ENCODE assay signal across 24 cellular contexts in genomic region chr17:75207760-75208159, GRCh38. TPM values are rescaled to one million over a fixed set of nuclear protein-coding genes. Genes with fewer than 3 reads are reported as not detected.
DNase-seq lines count a peak whose midpoint lies in the region; ATAC-seq, FAIRE-seq and TF ChIP-seq lines count a peak whose summit lies in the region.
"Had no signal": no experiment of that assay in that cellular context is flagged by ENCODE, and none has a peak within 500 bp of the region (broad histone marks: within the 10 kb centered on the region; RNA-seq: fewer than 3 reads in every experiment).

No MANE protein-coding gene starts in this region.

- peaks cover 14% of the 10 kb centered on the region for H3K36me3 Mint-ChIP-seq in T-cell
- H3K36me3 Mint-ChIP-seq: natural killer cell had no signal

- H3K9me3 Mint-ChIP-seq in T-cell, result no peaks in the 10 kb centered on the region
- H3K9me3 Mint-ChIP-seq: natural killer cell had no signal

- 0 out of 2 replicates have a peak, but pooled peaks cover 19% of the 10 kb centered on the region for H4K20me1 ChIP-seq in BLaER1

- no peaks in the 10 kb centered on the region for H3K27me3 Mint-ChIP-seq in T-cell
- H3K27me3 Mint-ChIP-seq: progenitor cell of endocrine pancreas had no signal

- H3K4me3 ChIP-seq in A549 (no peak overlapping the region), BLaER1 (no peak overlapping the region), liver (ENCODE audit: low read depth in 1 of 3, low read length in 3 of 3) (no peak overlapping the region)
- H3K4me3 ChIP-seq: colonic mucosa, upper lobe of left lung had no signal

- CTCF ChIA-PET in A549 (lab: Yijun Ruan, JAX), result interaction anchor here (0.7 to 23.8 kb wide), 11 partner anchors 17 to 294 kb away, joined by 3 to 543 read pairs (median 4); partner anchors contain the start of genes ARMC7, NT5C and SUMO2
- CTCF ChIA-PET in T-cell (lab: Charles Lee), result interaction anchor here in 1 of 2 donors (0.7 kb wide), 1 partner anchor 623 kb away, joined by 4 read pairs; no protein-coding TSS in a partner anchor

- no peak for TF ChIP-seq RAD21 in A549 (conservative IDR thresholded peaks at IDR 0.05 in 1 of 2, IDR thresholded peaks at IDR 0.05 in 1 of 2)
- TF ChIP-seq RAD21 in liver (IDR thresholded peaks at IDR 0.05), result no peak

- H3K27ac ChIP-seq in A549 (no peak overlapping the region), BLaER1 (no peak overlapping the region), liver (ENCODE audit: low read depth in 1 of 2, low read length in 2 of 2) (peak overlapping the region in 1 of 2 donors; percentile 7)
- H3K27ac ChIP-seq: brain microvascular endothelial cell, colonic mucosa, stomach, upper lobe of left lung had no signal

- ATAC-seq in A549 (no peak), T-cell (replicated peaks in 1 of 4) (no peak), GM19455 (IDR thresholded peaks at IDR 0.05; ENCODE audit: unreplicated experiment) (no peak), GM21825 (IDR thresholded peaks at IDR 0.05; ENCODE audit: unreplicated experiment) (no peak)
- ATAC-seq: natural killer cell had no signal

- peaks cover 19 to 33% (median 25%) of the 10 kb centered on the region in 3 donors for H3K4me1 Mint-ChIP-seq in T-cell

- H3K4me1 ChIP-seq in A549 (peaks cover 19% of the 10 kb centered on the region; the same call in 2 of the 3 replicates), BLaER1 (peaks cover 30% of the 10 kb centered on the region), liver (ENCODE audit: control insufficient read depth in 4 of 4, insufficient read depth in 4 of 4, low read length in 3 of 4) (peaks cover 8 to 30% (median 19%) of the 10 kb centered on the region in 4 donors)

- POLR2A ChIA-PET in A549 (lab: Yijun Ruan, JAX), result interaction anchor here (0.7 kb wide), 1 partner anchor 253 kb away, joined by 3 read pairs; no protein-coding TSS in a partner anchor
- POLR2A ChIA-PET in T-cell (lab: Charles Lee), result no interaction called here

- TF ChIP-seq CTCF in A549 (IDR thresholded peaks at IDR 0.05) (no peak), liver (IDR thresholded peaks at IDR 0.05; ENCODE audit: low read depth, low read length, missing input control) (no peak), GM20000 (IDR thresholded peaks at IDR 0.05; ENCODE audit: extremely low read depth, missing control alignments) (no peak)

- no peak for TF ChIP-seq POLR2A in A549 (IDR thresholded peaks at IDR 0.05; ENCODE audit: low read length)

- H3K9me3 ChIP-seq in A549, result no peaks in the 10 kb centered on the region
- no peaks in the 10 kb centered on the region for H3K9me3 ChIP-seq in BLaER1
- H3K9me3 ChIP-seq in liver (ENCODE audit: control insufficient read depth in 4 of 4, low read length in 3 of 4), result no peaks in the 10 kb centered on the region
- H3K9me3 ChIP-seq: colonic mucosa, HAP-1, MG63, stomach, upper lobe of left lung had no signal

- H3K4me2 ChIP-seq in A549 (peak overlapping the region; percentile 84; the same call in 2 of the 3 replicates), BLaER1 (0 out of 2 replicates have a peak overlapping the region, but pooled peaks have one; percentile 97)

- WGBS in A549 (ENCODE audit: missing lambda C conversion rate), result 86% methylated on average over 12 of the region's 12 CpGs
- WGBS in liver, result 53% methylated on average over 12 of the region's 12 CpGs

- no peak for FAIRE-seq in A549 (lab: Jason Lieb, UNC)
- FAIRE-seq: D721Med, G401.6 had no signal

- DNase-seq in A549 (ENCODE audit: low read depth in 1 of 2, low spot score in 1 of 2) (no peak), T-cell (no peak), GM20000 (ENCODE audit: low spot score) (no peak)
- DNase-seq: activated CD8-positive, alpha-beta memory T cell treated with anti-CD3 and anti-CD28 coated beads, Interleukin-2, amount 50 U/mL, for 4 hours; AML-193; brain microvascular endothelial cell; colonic mucosa; MG63; natural killer cell; NCI-H2171 treated with DMSO at 0.1 percent for 48 hours; NCI-H748 treated with DMSO at 0.1 percent for 48 hours; OCI-M1; SHP77; stimulated activated CD4-positive, alpha-beta T cell treated with anti-CD3 and anti-CD28 coated beads, Interleukin-1b, Interleukin-23, amount 100 ng/mL, for 48 hours; stomach; upper lobe of left lung had no signal

- no peak for TF ChIP-seq EP300 in A549 (IDR thresholded peaks at IDR 0.05)

- peaks cover 50% of the 10 kb centered on the region for H3K36me3 ChIP-seq in BLaER1
- peaks cover 10 to 23% (median 19%) of the 10 kb centered on the region in 4 donors for H3K36me3 ChIP-seq in liver (ENCODE audit: control insufficient read depth in 4 of 4, insufficient read depth in 3 of 4, low read depth in 1 of 4, low read length in 3 of 4)
- H3K36me3 ChIP-seq: colonic mucosa had no signal

- H3K27ac Mint-ChIP-seq in T-cell, result no peak overlapping the region
- H3K27ac Mint-ChIP-seq: natural killer cell had no signal

- H3K27me3 ChIP-seq in BLaER1 (no peaks in the 10 kb centered on the region), liver (ENCODE audit: control insufficient read depth in 4 of 4, insufficient read depth in 4 of 4, low read length in 3 of 4) (no peaks in the 10 kb centered on the region)
- H3K27me3 ChIP-seq: brain microvascular endothelial cell, colonic mucosa, MG63, stomach, upper lobe of left lung had no signal

- peak overlapping the region; percentile 23 to 94 (median 48) for H3K4me3 Mint-ChIP-seq in T-cell

- H3K9ac ChIP-seq in BLaER1, result peak overlapping the region; percentile 98; the same call in 1 of the 2 replicates
- H3K9ac ChIP-seq in liver (ENCODE audit: low read depth in 1 of 2, low read length in 2 of 2), result no peak overlapping the region

TF ChIP-seq in A549, 52 proteins besides CTCF, POLR2A, EP300 and RAD21 (continues in another document):
- TF ChIP-seq CEBPB (IDR thresholded peaks at IDR 0.05) (0 out of 4 replicates have a peak, but pooled peaks of 1 of the 2 experiments have one; percentile 35), KDM5A (IDR thresholded peaks at IDR 0.05) (no peak)

TF ChIP-seq in liver, 16 proteins besides CTCF, POLR2A, EP300 and RAD21 (continues in another document):
- TF ChIP-seq RXRA (IDR thresholded peaks at IDR 0.05), result peak; percentile 78 to 91
- TF ChIP-seq TAF1 (conservative IDR thresholded peaks at IDR 0.05), result no peak
- TF ChIP-seq EGR1 (IDR thresholded peaks at IDR 0.05; ENCODE audit: low read depth in 2 of 2), result no peak

RNA-seq across cellular contexts. Expression of gene NUP85, which starts 2.3 kb away (rescaled TPM):
- polyA plus RNA-seq in A549 (2011; rRNA removed) (110 and 124 TPM in 2 replicates), A549 (2017; fragmentation: RNase III; extraction: RNeasy Plus Mini Kit Qiagen cat#74134 plus additional on column Dnase treatment) (83.4 to 87.1 TPM (median 84.1 TPM) in 3 replicates), liver (10 to 100 TPM; 15.2 to 31.2 TPM)
- polyA plus RNA-seq in A549 (2012; cell fraction: cytosol; rRNA removed), result 203 and 209 TPM in 2 replicates
- polyA plus RNA-seq in A549 (2012; cell fraction: nucleus; rRNA removed), result 485 and 663 TPM in 2 replicates
- polyA minus RNA-seq in A549 (2011; rRNA and poly(A)+ RNA removed), result 109 and 125 TPM in 2 replicates
- total RNA-seq in T-cell (100 to 1,000 TPM in 3 of 5 donors, 10 to 100 TPM in 2; 56.2 to 128 (median 106) TPM), liver (10 to 100 TPM; 27.9 to 36.3 TPM)

RNA-seq across cellular contexts. Expression of gene SUMO2, which starts 25.0 kb away (rescaled TPM):
- polyA plus RNA-seq in A549 (2011; rRNA removed) (400 and 545 TPM in 2 replicates), A549 (2017; fragmentation: RNase III; extraction: RNeasy Plus Mini Kit Qiagen cat#74134 plus additional on column Dnase treatment) (452 to 573 TPM (median 525 TPM) in 3 replicates), liver (100 to 1,000 TPM in 1 of 2 donors, 10 to 100 TPM in 1; 22.0 to 160 TPM)
- 90.1 and 91.1 TPM in 2 replicates for polyA plus RNA-seq in A549 (2012; cell fraction: cytosol; rRNA removed)
- 21.1 and 34.7 TPM in 2 replicates for polyA plus RNA-seq in A549 (2012; cell fraction: nucleus; rRNA removed)
- 119 and 127 TPM in 2 replicates for polyA minus RNA-seq in A549 (2011; rRNA and poly(A)+ RNA removed)
- total RNA-seq in T-cell (100 to 1,000 TPM; 239 to 284 (median 269) TPM), liver (10 to 100 TPM; 20.9 to 79.0 TPM)

RNA-seq across cellular contexts. Expression of gene JPT1, which starts 53.4 kb away (rescaled TPM):
- polyA plus RNA-seq in A549 (2011; rRNA removed) (141 and 196 TPM in 2 replicates), A549 (2017; fragmentation: RNase III; extraction: RNeasy Plus Mini Kit Qiagen cat#74134 plus additional on column Dnase treatment) (623 to 739 TPM (median 629 TPM) in 3 replicates), liver (10 to 100 TPM; 41.1 to 46.8 TPM)
- 483 and 502 TPM in 2 replicates for polyA plus RNA-seq in A549 (2012; cell fraction: cytosol; rRNA removed)
- polyA plus RNA-seq in A549 (2012; cell fraction: nucleus; rRNA removed), result 360 and 387 TPM in 2 replicates
- polyA minus RNA-seq in A549 (2011; rRNA and poly(A)+ RNA removed), result 49.1 and 91.6 TPM in 2 replicates
- total RNA-seq in T-cell (10 to 100 TPM; 28.3 to 55.8 (median 45.4) TPM), liver (10 to 100 TPM; 20.5 to 47.8 TPM)

RNA-seq across cellular contexts. Expression of gene GGA3, which starts 53.6 kb away (rescaled TPM):
- polyA plus RNA-seq in A549 (2011; rRNA removed) (40.9 and 43.6 TPM in 2 replicates), A549 (2017; fragmentation: RNase III; extraction: RNeasy Plus Mini Kit Qiagen cat#74134 plus additional on column Dnase treatment) (34.5 to 42.8 TPM (median 35.8 TPM) in 3 replicates), liver (1 to 10 TPM; 4.6 to 9.5 TPM)
- polyA plus RNA-seq in A549 (2012; cell fraction: cytosol; rRNA removed), result 33.7 and 38.1 TPM in 2 replicates
- polyA plus RNA-seq in A549 (2012; cell fraction: nucleus; rRNA removed), result 183 and 227 TPM in 2 replicates
- 66.4 and 91.5 TPM in 2 replicates for polyA minus RNA-seq in A549 (2011; rRNA and poly(A)+ RNA removed)
- total RNA-seq in T-cell (100 to 1,000 TPM in 3 of 5 donors, 10 to 100 TPM in 2; 78.1 to 118 (median 102) TPM), liver (10 to 100 TPM in 1 of 2 donors, 1 to 10 TPM in 1; 8.8 to 17.3 TPM)

RNA-seq across cellular contexts. Expression of gene MRPS7, which starts 53.9 kb away (rescaled TPM):
- polyA plus RNA-seq in A549 (2011; rRNA removed) (144 and 157 TPM in 2 replicates), A549 (2017; fragmentation: RNase III; extraction: RNeasy Plus Mini Kit Qiagen cat#74134 plus additional on column Dnase treatment) (161 to 164 TPM (median 163 TPM) in 3 replicates), liver (10 to 100 TPM; 45.8 to 58.9 TPM)
- 148 and 176 TPM in 2 replicates for polyA plus RNA-seq in A549 (2012; cell fraction: cytosol; rRNA removed)
- polyA plus RNA-seq in A549 (2012; cell fraction: nucleus; rRNA removed), result 91.3 and 93.4 TPM in 2 replicates
- polyA minus RNA-seq in A549 (2011; rRNA and poly(A)+ RNA removed), result 76.8 and 97.2 TPM in 2 replicates
- total RNA-seq in T-cell (10 to 100 TPM; 29.8 to 39.4 (median 33.6) TPM), liver (10 to 100 TPM; 24.1 to 33.0 TPM)
